16 cellular contexts compared by ENCODE assay signal in genomic region chr10:44689368-44689767, GRCh38.
A peak's percentile ranks its signal among the peaks of the same experiment; 100 is the strongest.
DNase-seq lines count a peak whose midpoint lies in the region; ATAC-seq and TF ChIP-seq lines count a peak whose summit lies in the region.
"Had no signal": no experiment of that assay in that cellular context is flagged by ENCODE, and none has a peak within 500 bp of the region (broad histone marks: within the 10 kb centered on the region; RNA-seq: fewer than 3 reads in every experiment).

No MANE protein-coding gene starts in this region.

- no peak overlapping the region for H3K27ac Mint-ChIP-seq in nephron progenitor cell
- no peak overlapping the region for H3K27ac Mint-ChIP-seq in activated T-cell treated with anti-CD3 and anti-CD28 coated beads, Interleukin-2, amount 50 U/mL, for 24 hours
- H3K27ac Mint-ChIP-seq: activated CD4-positive, alpha-beta T cell treated with anti-CD3 and anti-CD28 coated beads for 36 hours; activated naive CD4-positive, alpha-beta T cell treated with anti-CD3 and anti-CD28 coated beads, Interleukin-2, amount 50 U/mL, for 72 hours; CD8-positive, alpha-beta T cell; naive B cell; T-helper 17 cell had no signal

- H3K9me3 Mint-ChIP-seq in nephron progenitor cell, result peaks cover 4% of the 10 kb centered on the region
- H3K9me3 Mint-ChIP-seq in activated T-cell treated with anti-CD3 and anti-CD28 coated beads, Interleukin-2, amount 50 U/mL, for 24 hours, result no peaks in the 10 kb centered on the region
- H3K9me3 Mint-ChIP-seq: activated naive CD4-positive, alpha-beta T cell treated with anti-CD3 and anti-CD28 coated beads, Interleukin-2, amount 50 U/mL, for 72 hours; CD8-positive, alpha-beta T cell had no signal

- no peaks in the 10 kb centered on the region for H3K4me1 Mint-ChIP-seq in nephron progenitor cell
- H3K4me1 Mint-ChIP-seq in activated T-cell treated with anti-CD3 and anti-CD28 coated beads, Interleukin-2, amount 50 U/mL, for 24 hours (ENCODE audit: low read depth), result no peaks in the 10 kb centered on the region
- H3K4me1 Mint-ChIP-seq: activated CD4-positive, alpha-beta T cell treated with anti-CD3 and anti-CD28 coated beads for 36 hours; naive B cell; T-helper 17 cell had no signal

- peaks cover 5% of the 10 kb centered on the region for H3K27me3 Mint-ChIP-seq in nephron progenitor cell (ENCODE audit: low read depth, poor library complexity)
- no peaks in the 10 kb centered on the region for H3K27me3 Mint-ChIP-seq in activated T-cell treated with anti-CD3 and anti-CD28 coated beads, Interleukin-2, amount 50 U/mL, for 24 hours
- H3K27me3 Mint-ChIP-seq: activated CD4-positive, alpha-beta T cell treated with anti-CD3 and anti-CD28 coated beads for 36 hours; T-helper 17 cell had no signal

- H3K36me3 Mint-ChIP-seq in nephron progenitor cell (ENCODE audit: low read depth), result no peaks in the 10 kb centered on the region
- no peaks in the 10 kb centered on the region for H3K36me3 Mint-ChIP-seq in activated T-cell treated with anti-CD3 and anti-CD28 coated beads, Interleukin-2, amount 50 U/mL, for 24 hours (ENCODE audit: low read depth)
- H3K36me3 Mint-ChIP-seq: activated naive CD4-positive, alpha-beta T cell treated with anti-CD3 and anti-CD28 coated beads, Interleukin-2, amount 50 U/mL, for 72 hours; CD8-positive, alpha-beta T cell; naive B cell had no signal

- H3K4me3 Mint-ChIP-seq in nephron progenitor cell, result no peak overlapping the region
- H3K4me3 Mint-ChIP-seq in activated T-cell treated with anti-CD3 and anti-CD28 coated beads, Interleukin-2, amount 50 U/mL, for 24 hours, result no peak overlapping the region
- H3K4me3 Mint-ChIP-seq: activated CD4-positive, alpha-beta T cell treated with anti-CD3 and anti-CD28 coated beads for 36 hours; CD8-positive, alpha-beta T cell; naive B cell; T-helper 17 cell had no signal

- peak; percentile 47 for DNase-seq in EH (ENCODE audit: low read depth)
- DNase-seq in LNCaP clone FGC (ENCODE audit: low read depth), result no peak
- peak; percentile 4 for DNase-seq in epithelial cell of esophagus (ENCODE audit: low read depth)
- DNase-seq in nephron progenitor cell, result no peak
- no peak for DNase-seq in activated T-cell treated with anti-CD3 and anti-CD28 coated beads, Interleukin-2, amount 50 U/mL, for 24 hours
- DNase-seq: activated CD4-positive, alpha-beta T cell treated with anti-CD3 and anti-CD28 coated beads for 36 hours; CD8-positive, alpha-beta T cell; heart left ventricle; left ventricle myocardium inferior; naive B cell; NCI-H1048; T-helper 17 cell had no signal

- TF ChIP-seq CTCF in LNCaP clone FGC (IDR thresholded peaks at IDR 0.05; ENCODE audit: control insufficient read depth, extremely low read depth, insufficient read depth) (peak; percentile 50), epithelial cell of esophagus (IDR thresholded peaks at IDR 0.05; ENCODE audit: insufficient read depth, low read depth, low read length, missing control alignments) (peak; percentile 13), nephron progenitor cell (IDR thresholded peaks at IDR 0.05) (peak; percentile 27)

- no peak for ATAC-seq in GM21526 (IDR thresholded peaks at IDR 0.05; ENCODE audit: low FRiP score, unreplicated experiment)
- ATAC-seq in GM21423 (IDR thresholded peaks at IDR 0.05; ENCODE audit: unreplicated experiment), result no peak
- ATAC-seq in HG02840 (IDR thresholded peaks at IDR 0.05; ENCODE audit: low FRiP score, unreplicated experiment), result no peak
- ATAC-seq: activated CD4-positive, alpha-beta T cell treated with anti-CD3 and anti-CD28 coated beads for 36 hours; activated naive CD4-positive, alpha-beta T cell treated with anti-CD3 and anti-CD28 coated beads, Interleukin-2, amount 50 U/mL, for 72 hours; CD8-positive, alpha-beta T cell; heart left ventricle; T-helper 17 cell had no signal

- H3K4me3 ChIP-seq in LNCaP clone FGC (ENCODE audit: low read depth, low read length) (no peak overlapping the region), epithelial cell of esophagus (ENCODE audit: low read length) (no peak overlapping the region)
- H3K4me3 ChIP-seq: heart left ventricle, left ventricle myocardium inferior had no signal

Comparison
In these comparisons a context has a peak if more than half of its experiments do, and no peak if none do; other contexts are left out.
1. DNase-seq: peak in EH (single experiment) and epithelial cell of esophagus (single experiment); none in LNCaP clone FGC (single experiment), nephron progenitor cell (single experiment) and activated T-cell treated with anti-CD3 and anti-CD28 coated beads, Interleukin-2, amount 50 U/mL, for 24 hours (single experiment).
2. Peak in every context shown above with its lines, with median percentiles within 50 percentile points of each other: CTCF ChIP-seq.